28 cellular contexts compared by ENCODE assay signal in the genomic region with DNA sequence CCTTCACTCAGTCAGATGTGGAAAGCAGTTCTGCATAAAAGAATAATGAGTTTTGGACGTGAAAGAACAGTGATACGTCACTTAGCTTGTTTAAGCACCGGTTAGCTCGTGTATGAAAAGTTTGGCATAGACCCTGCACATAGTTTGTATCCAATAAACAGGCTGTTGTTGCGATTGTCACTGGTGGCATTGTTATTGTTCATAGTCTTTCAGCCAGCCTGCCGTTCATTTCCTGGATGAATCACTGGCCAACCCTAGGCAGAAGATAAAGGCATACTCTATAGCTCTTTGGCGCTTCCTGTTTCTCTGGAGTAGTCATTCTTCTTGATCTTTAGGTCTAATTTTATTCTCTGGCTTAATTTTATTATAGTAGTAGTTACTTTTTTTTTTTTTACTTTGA. TPM values are rescaled to one million over a fixed set of nuclear protein-coding genes. Genes with fewer than 3 reads are reported as not detected.
DNase-seq lines count a peak whose midpoint lies in the region; ATAC-seq and TF ChIP-seq lines count a peak whose summit lies in the region.
"Had no signal": no experiment of that assay in that cellular context is flagged by ENCODE, and none has a peak within 500 bp of the region (broad histone marks: within the 10 kb centered on the region; RNA-seq: fewer than 3 reads in every experiment).

No MANE protein-coding gene starts in this region.

- H3K4me1 Mint-ChIP-seq in activated T-helper 1 cell treated with anti-CD3 and anti-CD28 coated beads, Interleukin-12 subunit alpha, Interleukin-12 subunit beta, Interleukin-2, Interleukin-4 antibody, amounts not matched to agents 30 ng/mL and 10 ng/mL and 1 ng/mL, durations not matched to agents 14 hours and 24 hours and 36 hours (ENCODE audit: low read depth): no peaks in the 10 kb centered on the region

- H3K4me1 ChIP-seq in A673 (ENCODE audit: insufficient read depth, low read length, poor library complexity, severe bottlenecking) (no peaks in the 10 kb centered on the region), right atrium auricular region (no peaks in the 10 kb centered on the region)
- H3K4me1 ChIP-seq: BLaER1 treated with 17β-estradiol and CSF1 and Interleukin-3, amounts not matched to agents 10 nM and 100 nM had no signal

- H3K36me3 ChIP-seq in A673 (ENCODE audit: insufficient read depth, low read length, poor library complexity, severe bottlenecking) (no peaks in the 10 kb centered on the region), right atrium auricular region (no peaks in the 10 kb centered on the region)
- H3K36me3 ChIP-seq: BLaER1 treated with 17β-estradiol and CSF1 and Interleukin-3, amounts not matched to agents 10 nM and 100 nM had no signal

- DNase-seq in A673 (ENCODE audit: low spot score): peak; percentile 58
- DNase-seq in Kasumi-1 (lab: John Stamatoyannopoulos, UW): peak; percentile 32 to 74
- DNase-seq in SK-MEL-5 (ENCODE audit: low read depth, low spot score): peak; percentile 77
- DNase-seq in foreskin melanocyte: peak; percentile 1
- no peak for DNase-seq in central memory CD4-positive, alpha-beta T cell
- no peak for DNase-seq in activated T-helper 1 cell treated with anti-CD3 and anti-CD28 coated beads, Interleukin-12 subunit alpha, Interleukin-12 subunit beta, Interleukin-2, Interleukin-4 antibody, amounts not matched to agents 30 ng/mL and 10 ng/mL and 1 ng/mL, durations not matched to agents 14 hours and 24 hours and 36 hours (ENCODE audit: low spot score)
- DNase-seq in right atrium auricular region (ENCODE audit: low spot score): no peak
- DNase-seq: 8988T; CD4-positive, alpha-beta T cell; COR-L47; GOT3; HCEC 1CT; NCI-H2029; NCI-H446; NCI-H526; NCI-H82; NK-92 treated with Interleukin-12 subunit alpha and Interleukin-12 subunit beta, amount 100 ng/mL, for 24 hours; SHP77 treated with DMSO at 0.1 percent for 48 hours had no signal

- H3K9me3 ChIP-seq in A673 (ENCODE audit: low read depth, low read length, poor library complexity, severe bottlenecking) (no peaks in the 10 kb centered on the region), right atrium auricular region (no peaks in the 10 kb centered on the region)
- H3K9me3 ChIP-seq: BLaER1 treated with 17β-estradiol and CSF1 and Interleukin-3, amounts not matched to agents 10 nM and 100 nM had no signal

- POLR2A ChIA-PET in A673 (lab: Charles Lee; ENCODE audit: low non-redundant PET): no interaction called here

- BruUV-seq in A673 (replicated peaks; lab: Mats Ljungman, UMichigan): no TSS peak

- intact Hi-C loops in A673 (cut with micrococcal nuclease; ENCODE audit: unreplicated experiment): no loop called here
- intact Hi-C loops in activated T-helper 1 cell treated with anti-CD3 and anti-CD28 coated beads, Interleukin-12 subunit alpha, Interleukin-12 subunit beta, Interleukin-2, Interleukin-4 antibody, amounts not matched to agents 30 ng/mL and 10 ng/mL and 1 ng/mL, durations not matched to agents 14 hours and 24 hours and 36 hours (cut with micrococcal nuclease): no loop called here

- H3K27me3 ChIP-seq in A673 (replicated peaks; ENCODE audit: insufficient read depth, low read depth, low read length, poor library complexity) (no peaks in the 10 kb centered on the region), right atrium auricular region (no peaks in the 10 kb centered on the region)
- H3K27me3 ChIP-seq: BLaER1 treated with 17β-estradiol and CSF1 and Interleukin-3, amounts not matched to agents 10 nM and 100 nM had no signal

- no peaks in the 10 kb centered on the region for H3K36me3 Mint-ChIP-seq in activated T-helper 1 cell treated with anti-CD3 and anti-CD28 coated beads, Interleukin-12 subunit alpha, Interleukin-12 subunit beta, Interleukin-2, Interleukin-4 antibody, amounts not matched to agents 30 ng/mL and 10 ng/mL and 1 ng/mL, durations not matched to agents 14 hours and 24 hours and 36 hours (ENCODE audit: low read depth)

- ATAC-seq in GM21423 (IDR thresholded peaks at IDR 0.05; ENCODE audit: unreplicated experiment): no peak
- ATAC-seq: GM12878, HepG2, K562 had no signal

- no peak overlapping the region for H3K27ac ChIP-seq in A673 (ENCODE audit: low read depth, low read length, poor library complexity, severe bottlenecking)
- no peak overlapping the region for H3K27ac ChIP-seq in right atrium auricular region
- H3K27ac ChIP-seq: HL-60, SK-N-MC had no signal

- H3K27ac Mint-ChIP-seq in activated T-helper 1 cell treated with anti-CD3 and anti-CD28 coated beads, Interleukin-12 subunit alpha, Interleukin-12 subunit beta, Interleukin-2, Interleukin-4 antibody, amounts not matched to agents 30 ng/mL and 10 ng/mL and 1 ng/mL, durations not matched to agents 14 hours and 24 hours and 36 hours: no peak overlapping the region
- H3K27ac Mint-ChIP-seq: CD4-positive, alpha-beta T cell had no signal

- H3K4me3 Mint-ChIP-seq in activated T-helper 1 cell treated with anti-CD3 and anti-CD28 coated beads, Interleukin-12 subunit alpha, Interleukin-12 subunit beta, Interleukin-2, Interleukin-4 antibody, amounts not matched to agents 30 ng/mL and 10 ng/mL and 1 ng/mL, durations not matched to agents 14 hours and 24 hours and 36 hours: no peak overlapping the region
- H3K4me3 Mint-ChIP-seq: CD4-positive, alpha-beta T cell had no signal

- H3K27me3 Mint-ChIP-seq in activated T-helper 1 cell treated with anti-CD3 and anti-CD28 coated beads, Interleukin-12 subunit alpha, Interleukin-12 subunit beta, Interleukin-2, Interleukin-4 antibody, amounts not matched to agents 30 ng/mL and 10 ng/mL and 1 ng/mL, durations not matched to agents 14 hours and 24 hours and 36 hours (ENCODE audit: insufficient read depth): no peaks in the 10 kb centered on the region
- H3K27me3 Mint-ChIP-seq: CD4-positive, alpha-beta T cell had no signal

- in situ Hi-C loops in SK-MEL-5 (cut with HindIII; ENCODE audit: low pct_unique_long_range_greater_than_20kb, low sequenced_read_pairs): no loop called here

- TF ChIP-seq CTCF in A673 (conservative IDR thresholded peaks at IDR 0.05; ENCODE audit: low read depth, low read length): no peak
- TF ChIP-seq CTCF in right atrium auricular region (IDR thresholded peaks at IDR 0.05): no peak

- no peak overlapping the region for H3K4me3 ChIP-seq in A673 (ENCODE audit: low read depth, low read length, poor library complexity, severe bottlenecking)
- H3K4me3 ChIP-seq in right atrium auricular region: no peak overlapping the region
- H3K4me3 ChIP-seq: BLaER1 treated with 17β-estradiol and CSF1 and Interleukin-3, amounts not matched to agents 10 nM and 100 nM; GM12878; K562; SK-N-MC had no signal

- CTCF ChIA-PET in A673 (lab: Charles Lee): no interaction called here

- H3K9me3 Mint-ChIP-seq in activated T-helper 1 cell treated with anti-CD3 and anti-CD28 coated beads, Interleukin-12 subunit alpha, Interleukin-12 subunit beta, Interleukin-2, Interleukin-4 antibody, amounts not matched to agents 30 ng/mL and 10 ng/mL and 1 ng/mL, durations not matched to agents 14 hours and 24 hours and 36 hours: peaks cover 43% of the 10 kb centered on the region

RNA-seq across cellular contexts. Expression of a gene that starts 57.8 kb away (rescaled TPM):
- not detected in 2 replicates for total RNA-seq in A673 (2021)
- total RNA-seq in SK-MEL-5 (2014; rRNA removed; shearing (Covaris generic)): not detected in 2 replicates
- polyA plus RNA-seq in SK-MEL-5 (2015; cell fraction: cytosol; rRNA removed): not detected in 2 replicates
- polyA plus RNA-seq in SK-MEL-5 (2015; cell fraction: nucleus; rRNA removed): not detected in 2 replicates
- total RNA-seq in activated T-helper 1 cell treated with anti-CD3 and anti-CD28 coated beads, Interleukin-12 subunit alpha, Interleukin-12 subunit beta, Interleukin-2, Interleukin-4 antibody, amounts not matched to agents 30 ng/mL and 10 ng/mL and 1 ng/mL, durations not matched to agents 14 hours and 24 hours and 36 hours: not detected in 2 replicates
- total RNA-seq in right atrium auricular region: not detected
- total RNA-seq: CD4-positive, alpha-beta T cell; HepG2; LHCN-M2; MCF 10A had no signal
- polyA plus RNA-seq: AG04450, HepG2 had no signal

Comparison
In these comparisons a context has a peak if more than half of its experiments do, and no peak if none do; other contexts are left out.
1. DNase-seq: peak in A673 (single experiment), Kasumi-1 (2 of 2), SK-MEL-5 (single experiment) and foreskin melanocyte (single experiment); none in central memory CD4-positive, alpha-beta T cell (single experiment), activated T-helper 1 cell treated with anti-CD3 and anti-CD28 coated beads, Interleukin-12 subunit alpha, Interleukin-12 subunit beta, Interleukin-2, Interleukin-4 antibody, amounts not matched to agents 30 ng/mL and 10 ng/mL and 1 ng/mL, durations not matched to agents 14 hours and 24 hours and 36 hours (single experiment) and right atrium auricular region (single experiment).